In the genomic region with DNA sequence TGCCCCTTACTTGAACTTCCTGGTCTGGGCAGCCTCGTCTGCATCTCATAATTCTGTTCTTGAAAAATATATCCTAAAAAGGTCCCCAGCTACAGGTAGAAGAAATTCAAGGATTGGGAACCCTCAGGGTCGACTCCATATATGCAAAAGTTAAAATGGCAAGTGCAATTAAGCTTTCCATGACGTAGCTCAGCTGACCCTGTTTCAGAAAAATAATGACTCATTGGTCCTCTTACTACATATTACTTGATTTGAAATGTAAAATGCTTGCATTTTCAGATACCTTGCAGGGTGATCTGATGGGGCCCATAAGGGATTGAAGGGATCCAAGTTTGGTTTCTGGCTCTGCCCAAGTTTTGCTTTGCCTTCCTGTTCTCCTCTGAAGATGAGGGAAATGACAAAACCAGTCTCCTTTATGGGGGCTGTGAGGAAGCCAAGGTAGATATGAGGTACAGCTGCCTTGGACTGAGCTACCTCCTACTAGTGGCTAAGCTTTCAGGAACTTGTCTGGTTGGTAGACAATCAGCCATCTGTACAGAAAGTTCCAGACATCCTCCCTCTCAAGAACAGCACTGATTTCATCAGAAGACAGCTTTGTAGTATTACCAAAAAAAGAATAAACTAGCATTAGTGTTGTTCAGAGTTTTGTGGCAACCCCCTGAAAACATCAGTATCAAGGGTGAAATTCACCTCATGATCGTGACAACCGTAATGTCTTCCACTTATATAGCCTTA, we compare ENCODE assay signal across 20 cellular contexts.
DNase-seq lines count a peak whose midpoint lies in the region; ATAC-seq and TF ChIP-seq lines count a peak whose summit lies in the region.
"Had no signal": no experiment of that assay in that cellular context is flagged by ENCODE, and none has a peak within 500 bp of the region (broad histone marks: within the 10 kb centered on the region; RNA-seq: fewer than 3 reads in every experiment).

No MANE protein-coding gene starts in this region.

- no peaks in the 10 kb centered on the region for H3K9me3 ChIP-seq in ascending aorta
- H3K9me3 ChIP-seq: BLaER1 treated with 17β-estradiol and CSF1 and Interleukin-3, amounts not matched to agents 10 nM and 100 nM had no signal

- CTCF ChIA-PET in GM10248 (lab: Yijun Ruan, JAX), result interaction anchor here (1.9 to 2.8 kb wide), 3 partner anchors 11 to 149 kb away, joined by 5 to 9 read pairs (median 7); no protein-coding TSS in a partner anchor

- peaks cover 52% of the 10 kb centered on the region for H3K36me3 ChIP-seq in ACC112 (ENCODE audit: insufficient read depth, low read length)
- H3K36me3 ChIP-seq in ascending aorta, result peaks cover 20 to 43% of the 10 kb centered on the region in 2 donors
- peaks cover 2% of the 10 kb centered on the region for H3K36me3 ChIP-seq in rectal smooth muscle tissue (ENCODE audit: control insufficient read depth, insufficient read depth, low read length)
- H3K36me3 ChIP-seq: BLaER1 treated with 17β-estradiol and CSF1 and Interleukin-3, amounts not matched to agents 10 nM and 100 nM had no signal

- no peak for TF ChIP-seq POLR2A in GM18505 (IDR thresholded peaks at IDR 0.05; ENCODE audit: borderline replicate concordance, extremely low read depth, insufficient read depth, insufficient read length)

- peaks cover 58% of the 10 kb centered on the region for H3K79me2 ChIP-seq in ACC112 (ENCODE audit: control insufficient read depth, insufficient read depth, low read length, unreplicated experiment)

- H2AFZ ChIP-seq in ACC112 (ENCODE audit: low read length, unreplicated experiment), result no peak overlapping the region

- no peak for ATAC-seq in GM18505 (IDR thresholded peaks at IDR 0.05; ENCODE audit: unreplicated experiment)
- ATAC-seq: HCT116, T-cell had no signal

- POLR2A ChIA-PET in GM10248 (lab: Yijun Ruan, JAX), result no interaction called here

- DNase-seq in ascending aorta (ENCODE audit: low spot score in 2 of 2) (no peak), fibroblast of peridontal ligament (ENCODE audit: extremely low read depth) (peak; percentile 45), GM10248 (ENCODE audit: extremely low spot score) (no peak), hypothalamus (lab: John Stamatoyannopoulos, UW) (no peak), NCI-H2196 treated with DMSO at 0.1 percent for 48 hours (lab: John Stamatoyannopoulos, UW; ENCODE audit: unreplicated experiment) (no peak)
- DNase-seq: activated CD4-positive, alpha-beta T cell treated with anti-CD3 and anti-CD28 coated beads, Interleukin-2, amount 50 U/mL, for 1 hour; dorsolateral prefrontal cortex; KG1; naive B cell; NCI-H187; NCI-H2227 treated with DMSO at 0.1 percent for 48 hours; occipital lobe; retina; SHP77; T-cell had no signal

- H3K27me3 ChIP-seq in ACC112 (ENCODE audit: insufficient read depth, low read length), result no peaks in the 10 kb centered on the region
- no peaks in the 10 kb centered on the region for H3K27me3 ChIP-seq in ascending aorta
- H3K27me3 ChIP-seq in rectal smooth muscle tissue (ENCODE audit: control insufficient read depth, insufficient read depth, low read length), result no peaks in the 10 kb centered on the region
- H3K27me3 ChIP-seq: BLaER1 treated with 17β-estradiol and CSF1 and Interleukin-3, amounts not matched to agents 10 nM and 100 nM; dorsolateral prefrontal cortex had no signal

- H3K4me1 ChIP-seq in ACC112 (ENCODE audit: control insufficient read depth, insufficient read depth, low read length, unreplicated experiment) (peaks cover 54% of the 10 kb centered on the region), ascending aorta (peaks cover 29 to 64% of the 10 kb centered on the region in 2 donors), rectal smooth muscle tissue (ENCODE audit: control insufficient read depth, insufficient read depth, low read length) (peaks cover 40% of the 10 kb centered on the region)

- TF ChIP-seq CTCF in ascending aorta (IDR thresholded peaks at IDR 0.05) (no peak), GM10248 (IDR thresholded peaks at IDR 0.05; ENCODE audit: control extremely low read depth, extremely low read depth, low read depth, missing control alignments) (no peak)

- H3K4me3 ChIP-seq in ACC112 (ENCODE audit: low read depth, low read length), result no peak overlapping the region
- H3K4me3 ChIP-seq in ascending aorta, result no peak overlapping the region
- no peak overlapping the region for H3K4me3 ChIP-seq in rectal smooth muscle tissue (ENCODE audit: low read length)
- H3K4me3 ChIP-seq: BLaER1 treated with 17β-estradiol and CSF1 and Interleukin-3, amounts not matched to agents 10 nM and 100 nM; dorsolateral prefrontal cortex had no signal

- intact Hi-C loops in ascending aorta (cut with DNase I), result no loop called here

- no peak overlapping the region for H3K9ac ChIP-seq in rectal smooth muscle tissue (ENCODE audit: low read length)
- H3K9ac ChIP-seq: BLaER1 treated with 17β-estradiol and CSF1 and Interleukin-3, amounts not matched to agents 10 nM and 100 nM had no signal

- peak overlapping the region; percentile 56 for H3K27ac ChIP-seq in ACC112 (ENCODE audit: low read depth, low read length)
- H3K27ac ChIP-seq in ascending aorta, result peak overlapping the region; percentile 53 to 65
- peak overlapping the region; percentile 44 for H3K27ac ChIP-seq in rectal smooth muscle tissue (ENCODE audit: low read depth, low read length)
- H3K27ac ChIP-seq: BLaER1 treated with 17β-estradiol and CSF1 and Interleukin-3, amounts not matched to agents 10 nM and 100 nM had no signal
